In genomic region chr1:35190784-35191183, GRCh38 we compare ENCODE assay signal across 8 cellular contexts. TPM values are rescaled to one million over a fixed set of nuclear protein-coding genes. Genes with fewer than 3 reads are reported as not detected.
DNase-seq lines count a peak whose midpoint lies in the region; ATAC-seq, FAIRE-seq and TF ChIP-seq lines count a peak whose summit lies in the region.

No MANE protein-coding gene starts in this region.

- H3K4me2 ChIP-seq in fibroblast of lung (ENCODE audit: extremely low read depth, insufficient read depth, low read length): peak overlapping the region; percentile 92

- H3K9ac ChIP-seq in fibroblast of lung (ENCODE audit: insufficient read depth, low read length): peak overlapping the region; percentile 20

- FAIRE-seq in GM12891 (lab: Jason Lieb, UNC): peak; percentile 13

- no peak for ATAC-seq in GM18868 (IDR thresholded peaks at IDR 0.05; ENCODE audit: unreplicated experiment)

- H4K20me1 ChIP-seq in fibroblast of lung (ENCODE audit: control insufficient read depth, extremely low read depth, insufficient read depth, low read length): peaks cover 19% of the 10 kb centered on the region

- H3K79me2 ChIP-seq in fibroblast of lung (ENCODE audit: control insufficient read depth, insufficient read depth, low read length): peaks cover 71% of the 10 kb centered on the region

- H2AFZ ChIP-seq in fibroblast of lung (ENCODE audit: low read length): no peak overlapping the region

- no peak for DNase-seq in GM12891 (ENCODE audit: insufficient read length, low spot score)
- DNase-seq in SJSA1 (ENCODE audit: low read depth in 1 of 2, low spot score in 2 of 2): no peak
- peak in 1 of 2 donors; percentile 18 for DNase-seq in fibroblast of lung (ENCODE audit: low read depth in 2 of 2)
- DNase-seq in retinal pigment epithelial cell (ENCODE audit: low read depth): no peak
- no peak for DNase-seq in NCI-H146 (lab: John Stamatoyannopoulos, UW)
- no peak for DNase-seq in dedifferentiated amniotic fluid mesenchymal stem cell (ENCODE audit: extremely low spot score)
- DNase-seq in retina: no peak

- H3K27ac ChIP-seq in SJSA1 (no peak overlapping the region), fibroblast of lung (ENCODE audit: insufficient read depth, low read length) (no peak overlapping the region)

- peaks cover 71% of the 10 kb centered on the region for H3K36me3 ChIP-seq in SJSA1
- peaks cover 11% of the 10 kb centered on the region for H3K36me3 ChIP-seq in fibroblast of lung (ENCODE audit: control insufficient read depth, insufficient read depth, low read length)

- H3K4me3 ChIP-seq in SJSA1 (peak overlapping the region; percentile 92), fibroblast of lung (replicated peaks in 1 of 4; ENCODE audit: control extremely low read depth in 1 of 4, insufficient read depth in 1 of 4, low read depth in 3 of 4, low read length in 4 of 4) (peak overlapping the region; percentile 80 to 97 (median 90)), retinal pigment epithelial cell (ENCODE audit: low read length) (peak overlapping the region; percentile 87)

- H3K4me1 ChIP-seq in SJSA1 (replicated peaks): peaks cover 37% of the 10 kb centered on the region
- H3K4me1 ChIP-seq in fibroblast of lung (ENCODE audit: control insufficient read depth, extremely low read depth, insufficient read depth, low read length): peaks cover 8% of the 10 kb centered on the region

- H3K9me3 ChIP-seq in SJSA1 (replicated peaks): no peaks in the 10 kb centered on the region
- H3K9me3 ChIP-seq in fibroblast of lung (ENCODE audit: control insufficient read depth, insufficient read depth, low read depth, low read length): no peaks in the 10 kb centered on the region

- TF ChIP-seq CTCF in fibroblast of lung (conservative IDR thresholded peaks at IDR 0.05 in 1 of 2, IDR thresholded peaks at IDR 0.05 in 1 of 2; ENCODE audit: low read depth in 1 of 2, low read length in 2 of 2) (no peak), retinal pigment epithelial cell (conservative IDR thresholded peaks at IDR 0.05; ENCODE audit: low read depth, low read length) (no peak)

- peak; percentile 50; the same call in 1 of the 2 replicates for TF ChIP-seq POLR2A in GM12891 (IDR thresholded peaks at IDR 0.05; ENCODE audit: low read depth, low read length)

- H3K27me3 ChIP-seq in SJSA1 (replicated peaks): no peaks in the 10 kb centered on the region
- H3K27me3 ChIP-seq in fibroblast of lung (ENCODE audit: control insufficient read depth, insufficient read depth, low read length): no peaks in the 10 kb centered on the region

TF ChIP-seq in GM12891, 5 proteins besides CTCF, POLR2A, EP300 and RAD21:
- TF ChIP-seq TAF1 (IDR thresholded peaks at IDR 0.05; ENCODE audit: low read depth, low read length) (no peak), SPI1 (IDR thresholded peaks at IDR 0.05; ENCODE audit: low read depth, low read length) (no peak), POU2F2 (IDR thresholded peaks at IDR 0.05; ENCODE audit: low read depth, low read length) (no peak), POLR2AphosphoS5 (IDR thresholded peaks at IDR 0.05; ENCODE audit: low read depth, low read length) (no peak), PAX5 (IDR thresholded peaks at IDR 0.05; ENCODE audit: insufficient read depth, low read length, severe bottlenecking) (no peak)

RNA-seq across cellular contexts. Expression of gene SFPQ, which starts 2.2 kb away (rescaled TPM):
- 194 TPM for polyA plus RNA-seq in GM12891 (2012; ENCODE audit: low read depth, missing spikeins)
- 361 and 371 TPM in 2 replicates for total RNA-seq in SJSA1 (2014; rRNA removed; shearing (Covaris generic))
- 138 and 146 TPM in 2 replicates for total RNA-seq in fibroblast of lung
- 123 and 168 TPM in 2 replicates for polyA plus RNA-seq in fibroblast of lung
- 175 and 228 TPM in 2 replicates for polyA plus RNA-seq in fibroblast of lung (2012)
- 9.9 and 11.0 TPM in 2 replicates for polyA minus RNA-seq in fibroblast of lung (ENCODE audit: low replicate concordance)
